Comparison of ENCODE assay signal across 9 cellular contexts in the genomic region with DNA sequence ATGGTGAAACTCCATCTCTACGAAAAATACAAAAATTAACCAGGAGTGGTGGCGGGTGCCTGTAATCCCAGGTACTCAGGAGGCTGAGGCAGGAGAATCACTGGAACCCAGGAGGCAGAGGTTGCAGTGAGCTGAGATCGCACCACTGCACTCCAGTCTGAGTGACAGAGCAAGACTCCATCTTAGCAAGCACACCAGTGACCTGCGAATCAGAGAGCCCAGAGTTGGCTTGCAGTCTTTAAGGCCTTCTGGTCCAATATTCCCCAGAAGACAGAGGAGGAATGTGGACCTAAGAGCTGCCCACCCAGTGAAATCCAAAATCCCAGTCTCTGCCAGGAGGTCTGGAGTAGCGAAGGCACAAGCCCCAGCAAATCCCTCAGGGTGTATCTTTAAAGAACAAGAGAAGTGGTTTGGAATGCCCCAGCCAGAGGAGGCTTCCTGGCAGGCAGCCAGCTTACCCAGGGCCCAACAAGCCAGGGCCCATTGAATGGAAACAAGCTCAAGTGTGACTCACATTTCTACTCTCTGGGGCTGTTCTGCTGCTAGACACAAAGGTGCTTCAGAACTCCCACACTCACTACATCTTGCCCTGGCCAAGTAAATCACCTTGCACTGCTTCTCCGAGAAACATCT. TPM values are rescaled to one million over a fixed set of nuclear protein-coding genes. Genes with fewer than 3 reads are reported as not detected.
DNase-seq lines count a peak whose midpoint lies in the region; ATAC-seq and TF ChIP-seq lines count a peak whose summit lies in the region.
"Had no signal": no experiment of that assay in that cellular context is flagged by ENCODE, and none has a peak within 500 bp of the region (broad histone marks: within the 10 kb centered on the region; RNA-seq: fewer than 3 reads in every experiment).

No MANE protein-coding gene starts in this region.

- TF ChIP-seq CTCF in astrocyte of the spinal cord (IDR thresholded peaks at IDR 0.05; ENCODE audit: low read depth, low read length) (no peak), osteocyte (IDR thresholded peaks at IDR 0.05) (no peak)

- CTCF ChIA-PET in activated CD8-positive, alpha-beta memory T cell treated with anti-CD3 and anti-CD28 coated beads, Interleukin-2, amount 10 ng/mL, durations not matched to agents 7 days and 5 days (lab: Charles Lee) = no interaction called here

- H3K4me1 Mint-ChIP-seq in activated CD8-positive, alpha-beta memory T cell treated with anti-CD3 and anti-CD28 coated beads, Interleukin-2, amount 10 ng/mL, durations not matched to agents 7 days and 5 days = no peaks in the 10 kb centered on the region
- H3K4me1 Mint-ChIP-seq in osteocyte (ENCODE audit: unreplicated experiment) = peaks cover 14% of the 10 kb centered on the region

- H3K4me3 ChIP-seq in astrocyte of the spinal cord (ENCODE audit: low read depth, low read length) = no peak overlapping the region

- ATAC-seq in activated CD8-positive, alpha-beta memory T cell treated with anti-CD3 and anti-CD28 coated beads, Interleukin-2, amount 10 ng/mL, durations not matched to agents 7 days and 5 days = no peak
- no peak for ATAC-seq in GM18870 (IDR thresholded peaks at IDR 0.05; ENCODE audit: unreplicated experiment)

- in situ Hi-C loops in astrocyte of the spinal cord (cut with HindIII; ENCODE audit: low sequenced_read_pairs) = no loop called here

- no peaks in the 10 kb centered on the region for H3K9me3 Mint-ChIP-seq in activated CD8-positive, alpha-beta memory T cell treated with anti-CD3 and anti-CD28 coated beads, Interleukin-2, amount 10 ng/mL, durations not matched to agents 7 days and 5 days (ENCODE audit: low read depth)
- H3K9me3 Mint-ChIP-seq in osteocyte (ENCODE audit: unreplicated experiment) = no peaks in the 10 kb centered on the region
- H3K9me3 Mint-ChIP-seq: T-helper 1 cell treated with Interleukin-12 subunit alpha and Interleukin-12 subunit beta and Interleukin-4 antibody, amounts not matched to agents 30 μg/mL and 1 μg/mL, for 36 hours had no signal

- H3K36me3 Mint-ChIP-seq in activated CD8-positive, alpha-beta memory T cell treated with anti-CD3 and anti-CD28 coated beads, Interleukin-2, amount 10 ng/mL, durations not matched to agents 7 days and 5 days = no peaks in the 10 kb centered on the region
- H3K36me3 Mint-ChIP-seq in osteocyte (ENCODE audit: unreplicated experiment) = peaks cover 9% of the 10 kb centered on the region

- H3K27ac Mint-ChIP-seq in activated CD8-positive, alpha-beta memory T cell treated with anti-CD3 and anti-CD28 coated beads, Interleukin-2, amount 10 ng/mL, durations not matched to agents 7 days and 5 days = no peak overlapping the region
- H3K27ac Mint-ChIP-seq in osteocyte (ENCODE audit: unreplicated experiment) = peak overlapping the region; percentile 77
- H3K27ac Mint-ChIP-seq: T-helper 1 cell treated with Interleukin-12 subunit alpha and Interleukin-12 subunit beta and Interleukin-4 antibody, amounts not matched to agents 30 μg/mL and 1 μg/mL, for 36 hours had no signal

- DNase-seq in activated CD8-positive, alpha-beta memory T cell treated with anti-CD3 and anti-CD28 coated beads for 24 hours = peak; percentile 73
- DNase-seq in activated CD8-positive, alpha-beta memory T cell treated with anti-CD3 and anti-CD28 coated beads, Interleukin-2, amount 10 ng/mL, durations not matched to agents 7 days and 5 days = no peak
- peak; percentile 88 for DNase-seq in NCI-H510A treated with DMSO at 0.1 percent for 48 hours (lab: John Stamatoyannopoulos, UW)
- DNase-seq in astrocyte of the spinal cord (ENCODE audit: low read depth, low spot score) = peak; percentile 86
- DNase-seq in osteocyte (ENCODE audit: extremely low spot score, unreplicated experiment) = peak; percentile 93
- DNase-seq in activated gamma-delta T cell (lab: John Stamatoyannopoulos, UW) = no peak
- no peak for DNase-seq in HuH-7 (ENCODE audit: low spot score)

- H3K4me3 Mint-ChIP-seq in activated CD8-positive, alpha-beta memory T cell treated with anti-CD3 and anti-CD28 coated beads, Interleukin-2, amount 10 ng/mL, durations not matched to agents 7 days and 5 days = no peak overlapping the region
- H3K4me3 Mint-ChIP-seq in osteocyte (ENCODE audit: unreplicated experiment) = no peak overlapping the region
- H3K4me3 Mint-ChIP-seq: T-helper 1 cell treated with Interleukin-12 subunit alpha and Interleukin-12 subunit beta and Interleukin-4 antibody, amounts not matched to agents 30 μg/mL and 1 μg/mL, for 36 hours had no signal

- H3K27me3 Mint-ChIP-seq in activated CD8-positive, alpha-beta memory T cell treated with anti-CD3 and anti-CD28 coated beads, Interleukin-2, amount 10 ng/mL, durations not matched to agents 7 days and 5 days = peaks cover 7% of the 10 kb centered on the region
- no peaks in the 10 kb centered on the region for H3K27me3 Mint-ChIP-seq in osteocyte (ENCODE audit: unreplicated experiment)

RNA-seq across cellular contexts. Expression of gene GPR161, which starts 23.9 kb away (rescaled TPM):
- total RNA-seq in activated CD8-positive, alpha-beta memory T cell treated with anti-CD3 and anti-CD28 coated beads, Interleukin-2, amount 10 ng/mL, durations not matched to agents 7 days and 5 days = under 1 TPM; 0.37 to 0.44 TPM
- 36.8 and 38.5 TPM in 2 replicates for total RNA-seq in osteocyte

Comparison
In these comparisons a context has a peak if more than half of its experiments do, and no peak if none do; other contexts are left out.
1. DNase-seq: peak in activated CD8-positive, alpha-beta memory T cell treated with anti-CD3 and anti-CD28 coated beads for 24 hours (single experiment), NCI-H510A treated with DMSO at 0.1 percent for 48 hours (single experiment), astrocyte of the spinal cord (single experiment) and osteocyte (single experiment); none in activated CD8-positive, alpha-beta memory T cell treated with anti-CD3 and anti-CD28 coated beads, Interleukin-2, amount 10 ng/mL, durations not matched to agents 7 days and 5 days (single experiment), activated gamma-delta T cell (single experiment) and HuH-7 (single experiment).
2. RNA of gene GPR161, which starts 23.9 kb away (total RNA-seq): 36.8 to 38.5 TPM in osteocyte; 0.37 to 0.44 TPM in activated CD8-positive, alpha-beta memory T cell treated with anti-CD3 and anti-CD28 coated beads, Interleukin-2, amount 10 ng/mL, durations not matched to agents 7 days and 5 days; every median in the first group is over 10 times any median in the second.